ENCODE assay signal across 8 cellular contexts in genomic region chr5:400282-401215, GRCh38. TPM values are rescaled to one million over a fixed set of nuclear protein-coding genes. Genes with fewer than 3 reads are reported as not detected.
DNase-seq lines count a peak whose midpoint lies in the region; ATAC-seq and TF ChIP-seq lines count a peak whose summit lies in the region.

No MANE protein-coding gene starts in this region.

- peak overlapping the region; percentile 45 for H3K4me3 ChIP-seq in AG04449 (ENCODE audit: low read depth, low read length)

- POLR2A ChIA-PET in AG04449 (lab: Yijun Ruan, JAX): interaction anchor here (1.2 to 2.0 kb wide), 2 partner anchors 18 to 32 kb away, joined by 3 to 7 read pairs; no protein-coding TSS in a partner anchor
- POLR2A ChIA-PET in activated naive CD8-positive, alpha-beta T cell treated with anti-CD3 and anti-CD28 coated beads, Interleukin-2, amount 10 ng/mL, durations not matched to agents 7 days and 5 days (lab: Charles Lee): interaction anchor here (0.6 to 1.1 kb wide), 2 partner anchors 22 to 27 kb away, joined by 3 read pairs; no protein-coding TSS in a partner anchor

- CTCF ChIA-PET in AG04449 (lab: Yijun Ruan, JAX): interaction anchor here (1.1 to 1.7 kb wide), 2 partner anchors 31 to 84 kb away, joined by 3 to 5 read pairs; no protein-coding TSS in a partner anchor

- ATAC-seq in GM18907 (IDR thresholded peaks at IDR 0.05; ENCODE audit: unreplicated experiment) (peak; percentile 21), HG03439 (IDR thresholded peaks at IDR 0.05; ENCODE audit: unreplicated experiment) (peak; percentile 1), GM21515 (IDR thresholded peaks at IDR 0.05; ENCODE audit: unreplicated experiment) (no peak)
- no peak for ATAC-seq in activated naive CD8-positive, alpha-beta T cell treated with anti-CD3 and anti-CD28 coated beads, Interleukin-2, amount 10 ng/mL, durations not matched to agents 7 days and 5 days (ENCODE audit: low read depth)

- peak overlapping the region; percentile 63 for H3K4me3 Mint-ChIP-seq in activated naive CD8-positive, alpha-beta T cell treated with anti-CD3 and anti-CD28 coated beads, Interleukin-2, amount 10 ng/mL, durations not matched to agents 7 days and 5 days

- peaks cover 19% of the 10 kb centered on the region for H3K4me1 Mint-ChIP-seq in activated naive CD8-positive, alpha-beta T cell treated with anti-CD3 and anti-CD28 coated beads, Interleukin-2, amount 10 ng/mL, durations not matched to agents 7 days and 5 days

- no peak for TF ChIP-seq CTCF in AG04449 (IDR thresholded peaks at IDR 0.05; ENCODE audit: insufficient read depth, low read length, missing control alignments)

- peak; percentile 84 for DNase-seq in AG04449 (ENCODE audit: low read depth, low spot score)
- no peak for DNase-seq in activated naive CD8-positive, alpha-beta T cell treated with anti-CD3 and anti-CD28 coated beads, Interleukin-2, amount 10 ng/mL, durations not matched to agents 7 days and 5 days
- DNase-seq in mesenteric fat pad (ENCODE audit: low spot score): peak; percentile 87
- no peak for DNase-seq in NCI-H1417 treated with DMSO at 0.1 percent for 48 hours (lab: John Stamatoyannopoulos, UW)
- DNase-seq in NK-92 (lab: John Stamatoyannopoulos, UW; ENCODE audit: unreplicated experiment): no peak

- H3K27ac Mint-ChIP-seq in activated naive CD8-positive, alpha-beta T cell treated with anti-CD3 and anti-CD28 coated beads, Interleukin-2, amount 10 ng/mL, durations not matched to agents 7 days and 5 days: peak overlapping the region; percentile 36

- no peaks in the 10 kb centered on the region for H3K27me3 Mint-ChIP-seq in activated naive CD8-positive, alpha-beta T cell treated with anti-CD3 and anti-CD28 coated beads, Interleukin-2, amount 10 ng/mL, durations not matched to agents 7 days and 5 days

- no peaks in the 10 kb centered on the region for H3K9me3 Mint-ChIP-seq in activated naive CD8-positive, alpha-beta T cell treated with anti-CD3 and anti-CD28 coated beads, Interleukin-2, amount 10 ng/mL, durations not matched to agents 7 days and 5 days

- peaks cover 41% of the 10 kb centered on the region for H3K36me3 Mint-ChIP-seq in activated naive CD8-positive, alpha-beta T cell treated with anti-CD3 and anti-CD28 coated beads, Interleukin-2, amount 10 ng/mL, durations not matched to agents 7 days and 5 days

RNA-seq across cellular contexts. Expression of gene EXOC3, which starts 42.4 kb away (rescaled TPM):
- total RNA-seq in activated naive CD8-positive, alpha-beta T cell treated with anti-CD3 and anti-CD28 coated beads, Interleukin-2, amount 10 ng/mL, durations not matched to agents 7 days and 5 days: 10 to 100 TPM; 72.4 to 77.5 TPM
- total RNA-seq in mesenteric fat pad: 58.5 TPM

Comparison
In these comparisons a context has a peak if more than half of its experiments do, and no peak if none do; other contexts are left out.
1. DNase-seq: peak in AG04449 (single experiment) and mesenteric fat pad (single experiment); none in activated naive CD8-positive, alpha-beta T cell treated with anti-CD3 and anti-CD28 coated beads, Interleukin-2, amount 10 ng/mL, durations not matched to agents 7 days and 5 days (single experiment), NCI-H1417 treated with DMSO at 0.1 percent for 48 hours (single experiment) and NK-92 (single experiment).
2. ATAC-seq: peak in GM18907 (single experiment) and HG03439 (single experiment); none in activated naive CD8-positive, alpha-beta T cell treated with anti-CD3 and anti-CD28 coated beads, Interleukin-2, amount 10 ng/mL, durations not matched to agents 7 days and 5 days (single experiment) and GM21515 (single experiment).